In the genomic region with DNA sequence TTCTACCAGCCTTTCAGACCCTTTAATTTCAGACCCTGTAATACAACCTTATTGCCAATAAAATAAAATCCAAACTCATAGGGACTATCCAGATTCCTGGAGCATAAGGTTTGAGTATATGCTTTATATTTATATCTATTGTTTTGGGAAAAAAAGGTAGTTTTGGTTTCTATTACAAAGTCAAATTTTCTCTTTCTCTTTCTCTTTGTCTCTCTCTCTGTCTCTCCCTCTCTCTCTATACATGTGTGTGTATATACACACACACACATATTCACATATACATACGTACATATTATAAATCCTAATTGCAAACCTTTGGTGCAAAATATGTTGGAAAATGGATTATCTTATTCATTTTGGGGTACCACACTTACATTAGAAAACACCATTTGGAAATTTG, we compare ENCODE assay signal across 26 cellular contexts. TPM values are rescaled to one million over a fixed set of nuclear protein-coding genes. Genes with fewer than 3 reads are reported as not detected.
DNase-seq lines count a peak whose midpoint lies in the region; ATAC-seq, FAIRE-seq and TF ChIP-seq lines count a peak whose summit lies in the region.
"Had no signal": no experiment of that assay in that cellular context is flagged by ENCODE, and none has a peak within 500 bp of the region (broad histone marks: within the 10 kb centered on the region; RNA-seq: fewer than 3 reads in every experiment).

No MANE protein-coding gene starts in this region.

- no peak for TF ChIP-seq CTCF in GM12878 (IDR thresholded peaks at IDR 0.05 in 2 of 3, conservative IDR thresholded peaks at IDR 0.05 in 1 of 3; ENCODE audit: control insufficient read depth in 2 of 3, extremely low read depth in 1 of 3, insufficient read depth in 1 of 3, low read depth in 3 of 3, low read length in 3 of 3)

- no peak overlapping the region for H2AFZ ChIP-seq in GM12878 (ENCODE audit: control insufficient read depth, low read depth, low read length)

- intact Hi-C loops in GM12878 (cut with micrococcal nuclease; ENCODE audit: unreplicated experiment) = no loop called here

- no TSS peak for BruUV-seq in GM12878 (replicated peaks; lab: Mats Ljungman, UMichigan)

- no peaks in the 10 kb centered on the region for H3K27me3 ChIP-seq in GM12878 (replicated peaks in 1 of 2; ENCODE audit: control insufficient read depth in 2 of 2, insufficient read depth in 2 of 2, low read length in 1 of 2)
- H3K27me3 ChIP-seq: BLaER1 treated with 17β-estradiol and CSF1 and Interleukin-3, amounts not matched to agents 10 nM and 100 nM; SJSA1 had no signal

- no peaks in the 10 kb centered on the region for H3K36me3 ChIP-seq in GM12878 (ENCODE audit: control insufficient read depth in 2 of 2, insufficient read depth in 2 of 2, low read length in 1 of 2)
- H3K36me3 ChIP-seq: BLaER1 treated with 17β-estradiol and CSF1 and Interleukin-3, amounts not matched to agents 10 nM and 100 nM; HAP-1; SJSA1 had no signal

- H4K20me1 ChIP-seq in GM12878 (ENCODE audit: control insufficient read depth, insufficient read depth) = no peaks in the 10 kb centered on the region
- H4K20me1 ChIP-seq: BLaER1 treated with 17β-estradiol and CSF1 and Interleukin-3, amounts not matched to agents 10 nM and 100 nM had no signal

- no peak overlapping the region for H3K4me3 ChIP-seq in GM12878
- H3K4me3 ChIP-seq: BLaER1 treated with 17β-estradiol and CSF1 and Interleukin-3, amounts not matched to agents 10 nM and 100 nM; HAP-1; SJSA1 had no signal

- DNase-seq in GM12878 (ENCODE audit: low read depth, low spot score) = no peak
- DNase-seq in NCI-H1092 treated with DMSO at 0.1 percent for 48 hours (lab: John Stamatoyannopoulos, UW) = no peak
- no peak for DNase-seq in superior temporal gyrus (ENCODE audit: extremely low spot score)
- DNase-seq in kidney glomerular epithelial cell (lab: John Stamatoyannopoulos, UW) = no peak
- DNase-seq: AML-193; CD4-positive, alpha-beta T cell; GOT3; HFFc6; Karpas-422; NCI-H1105 treated with DMSO at 0.1 percent for 48 hours; NCI-H1694; NCI-H2029 treated with DMSO at 0.1 percent for 48 hours; NCI-H446 treated with DMSO at 0.1 percent for 48 hours; NCI-H526; Right ventricle myocardium superior; RPMI8226 had no signal

- no peaks in the 10 kb centered on the region for H3K4me1 ChIP-seq in GM12878 (ENCODE audit: control insufficient read depth, insufficient read depth, low read length)
- H3K4me1 ChIP-seq: BLaER1 treated with 17β-estradiol and CSF1 and Interleukin-3, amounts not matched to agents 10 nM and 100 nM; HAP-1; SJSA1 had no signal

- WGBS in GM12878 (ENCODE audit: insufficient coverage, insufficient replicate concordance, low lambda C conversion rate, missing lambda C conversion rate) = 84% methylated on average over 1 of the region's 1 CpG

- CTCF ChIA-PET in GM12878 (lab: Yijun Ruan, JAX) = no interaction called here

- POLR2A ChIA-PET in GM12878 (lab: Charles Lee) = no interaction called here

- TF ChIP-seq RAD21 in GM12878 (IDR thresholded peaks at IDR 0.05; ENCODE audit: insufficient read depth, low read depth, low read length) = no peak

- no peaks in the 10 kb centered on the region for H3K79me2 ChIP-seq in GM12878 (ENCODE audit: control insufficient read depth, insufficient read depth, low read length)

- TF ChIP-seq EP300 in GM12878 (IDR thresholded peaks at IDR 0.05; ENCODE audit: borderline replicate concordance in 1 of 2, control insufficient read depth in 1 of 2, low read depth in 2 of 2, low read length in 2 of 2) = no peak

- RAD21 ChIA-PET in GM12878 (lab: Charles Lee; ENCODE audit: unreplicated experiment) = no interaction called here

- no peak overlapping the region for H3K4me2 ChIP-seq in GM12878 (ENCODE audit: control insufficient read depth, insufficient read depth)
- H3K4me2 ChIP-seq: BLaER1 treated with 17β-estradiol and CSF1 and Interleukin-3, amounts not matched to agents 10 nM and 100 nM had no signal

- no peak for FAIRE-seq in GM12878 (lab: Jason Lieb, UNC)
- FAIRE-seq: A204.1, D721Med, GM19239, HepG2 had no signal

- no peak for TF ChIP-seq POLR2A in GM12878 (IDR thresholded peaks at IDR 0.05; ENCODE audit: low read depth, low read length)

- H3K27ac ChIP-seq in GM12878 (ENCODE audit: control insufficient read depth, insufficient read depth) = no peak overlapping the region
- H3K27ac ChIP-seq: BLaER1 treated with 17β-estradiol and CSF1 and Interleukin-3, amounts not matched to agents 10 nM and 100 nM; SJSA1 had no signal

- H3K9ac ChIP-seq in GM12878 (ENCODE audit: control insufficient read depth, insufficient read depth, low read length) = no peak overlapping the region
- H3K9ac ChIP-seq: BLaER1 treated with 17β-estradiol and CSF1 and Interleukin-3, amounts not matched to agents 10 nM and 100 nM had no signal

- no peaks in the 10 kb centered on the region for H3K9me3 ChIP-seq in GM12878 (replicated peaks; ENCODE audit: control insufficient read depth, insufficient read depth, low read length)
- H3K9me3 ChIP-seq: BLaER1 treated with 17β-estradiol and CSF1 and Interleukin-3, amounts not matched to agents 10 nM and 100 nM; HAP-1; SJSA1 had no signal

- in situ Hi-C loops in GM12878 (cut with MboI) = no loop called here

- peak; percentile 51 for ATAC-seq in GM19324 (IDR thresholded peaks at IDR 0.05; ENCODE audit: low FRiP score, unreplicated experiment)
- peak; percentile 72 for ATAC-seq in GM19468 (IDR thresholded peaks at IDR 0.05; ENCODE audit: extremely low read depth, unreplicated experiment)
- peak; percentile 73 for ATAC-seq in HG03342 (IDR thresholded peaks at IDR 0.05; ENCODE audit: unreplicated experiment)
- ATAC-seq in GM12878 = peak; percentile 34; the same call in 1 of the 3 replicates
- ATAC-seq: HepG2 had no signal

- SMC1A ChIA-PET in GM12878 (lab: Charles Lee; ENCODE audit: uncharacterized antibody, unreplicated experiment) = no interaction called here

TF ChIP-seq in GM12878, 131 proteins besides CTCF, POLR2A, EP300 and RAD21 (continues in another document):
- TF ChIP-seq, protein P1, sequence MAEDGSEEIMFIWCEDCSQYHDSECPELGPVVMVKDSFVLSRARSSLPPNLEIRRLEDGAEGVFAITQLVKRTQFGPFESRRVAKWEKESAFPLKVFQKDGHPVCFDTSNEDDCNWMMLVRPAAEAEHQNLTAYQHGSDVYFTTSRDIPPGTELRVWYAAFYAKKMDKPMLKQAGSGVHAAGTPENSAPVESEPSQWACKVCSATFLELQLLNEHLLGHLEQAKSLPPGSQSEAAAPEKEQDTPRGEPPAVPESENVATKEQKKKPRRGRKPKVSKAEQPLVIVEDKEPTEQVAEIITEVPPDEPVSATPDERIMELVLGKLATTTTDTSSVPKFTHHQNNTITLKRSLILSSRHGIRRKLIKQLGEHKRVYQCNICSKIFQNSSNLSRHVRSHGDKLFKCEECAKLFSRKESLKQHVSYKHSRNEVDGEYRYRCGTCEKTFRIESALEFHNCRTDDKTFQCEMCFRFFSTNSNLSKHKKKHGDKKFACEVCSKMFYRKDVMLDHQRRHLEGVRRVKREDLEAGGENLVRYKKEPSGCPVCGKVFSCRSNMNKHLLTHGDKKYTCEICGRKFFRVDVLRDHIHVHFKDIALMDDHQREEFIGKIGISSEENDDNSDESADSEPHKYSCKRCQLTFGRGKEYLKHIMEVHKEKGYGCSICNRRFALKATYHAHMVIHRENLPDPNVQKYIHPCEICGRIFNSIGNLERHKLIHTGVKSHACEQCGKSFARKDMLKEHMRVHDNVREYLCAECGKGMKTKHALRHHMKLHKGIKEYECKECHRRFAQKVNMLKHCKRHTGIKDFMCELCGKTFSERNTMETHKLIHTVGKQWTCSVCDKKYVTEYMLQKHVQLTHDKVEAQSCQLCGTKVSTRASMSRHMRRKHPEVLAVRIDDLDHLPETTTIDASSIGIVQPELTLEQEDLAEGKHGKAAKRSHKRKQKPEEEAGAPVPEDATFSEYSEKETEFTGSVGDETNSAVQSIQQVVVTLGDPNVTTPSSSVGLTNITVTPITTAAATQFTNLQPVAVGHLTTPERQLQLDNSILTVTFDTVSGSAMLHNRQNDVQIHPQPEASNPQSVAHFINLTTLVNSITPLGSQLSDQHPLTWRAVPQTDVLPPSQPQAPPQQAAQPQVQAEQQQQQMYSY (CRISPR knock-in tag; IDR thresholded peaks at IDR 0.05) = no peak

RNA-seq across cellular contexts. Expression of gene TMEM232, which starts 39.0 kb away (rescaled TPM):
- 13.8 and 16.4 TPM in 2 replicates for total RNA-seq in GM12878 (2013; cell fraction: nucleolus; rRNA removed)
- total RNA-seq in GM12878 (2014; rRNA removed) (1.2 and 2.3 TPM in 2 replicates), GM12878 (2014; rRNA removed; fragmentation: Illumina TruSeq; extraction: Trizol) (0.85 and 1.1 TPM in 2 replicates), GM12878 (2021) (0.95 and 2.0 TPM in 2 replicates)
- polyA plus RNA-seq in GM12878 (2011; ENCODE audit: low read depth) = 0.42 TPM
- polyA plus RNA-seq in GM12878 (2011; rRNA removed) (0.87 and 2.3 TPM in 2 replicates), GM12878 (2014; fragmentation: Illumina TruSeq; extraction: Trizol) (0.97 and 1.3 TPM in 2 replicates), GM12878 (2014; fragmentation: Nextera tagmentation; extraction: Ambion mirVana) (1 to 10 TPM in 1 of 2 experiments, under 1 TPM in 1; 0.29 to 1.1 TPM), GM12878 (2014; rRNA removed) (0.59 and 0.90 TPM in 2 replicates), GM12878 (2016; fragmentation: Nextera tagmentation; extraction: Ambion mirVana) (1 to 10 TPM in 1 of 2 experiments, under 1 TPM in 1; 0.69 to 1.2 TPM)
- 0.59 and 0.78 TPM in 2 replicates for polyA plus RNA-seq in GM12878 (2011; cell fraction: cytosol; rRNA removed)
- 1.4 and 1.8 TPM in 2 replicates for polyA plus RNA-seq in GM12878 (2011; cell fraction: nucleus; rRNA removed)
- polyA plus RNA-seq in GM12878 (2012) = 0.66 and 1.1 TPM in 2 replicates
- 2.0 and 2.3 TPM in 2 replicates for polyA minus RNA-seq in GM12878 (2011; rRNA and poly(A)+ RNA removed)
- 1.2 TPM in 1 of 2 replicates, not detected in the other for polyA minus RNA-seq in GM12878 (2011; cell fraction: cytosol; rRNA and poly(A)+ RNA removed)
- 5.7 and 7.3 TPM in 2 replicates for polyA minus RNA-seq in GM12878 (2011; cell fraction: nucleus; rRNA and poly(A)+ RNA removed)

RNA-seq across cellular contexts. Expression of gene SLC25A46, which starts 51.3 kb away (rescaled TPM):
- total RNA-seq in GM12878 (2013; cell fraction: nucleolus; rRNA removed) = 92.5 and 96.6 TPM in 2 replicates
- total RNA-seq in GM12878 (2014; rRNA removed) = 77.0 and 89.3 TPM in 2 replicates
- 76.7 and 79.3 TPM in 2 replicates for total RNA-seq in GM12878 (2014; rRNA removed; fragmentation: Illumina TruSeq; extraction: Trizol)
- total RNA-seq in GM12878 (2021) = 66.6 and 68.7 TPM in 2 replicates
- 22.6 TPM for polyA plus RNA-seq in GM12878 (2011; ENCODE audit: low read depth)
- 59.8 and 91.5 TPM in 2 replicates for polyA plus RNA-seq in GM12878 (2011; rRNA removed)
- 24.8 and 26.7 TPM in 2 replicates for polyA plus RNA-seq in GM12878 (2011; cell fraction: cytosol; rRNA removed)
- 31.1 and 32.8 TPM in 2 replicates for polyA plus RNA-seq in GM12878 (2011; cell fraction: nucleus; rRNA removed)
- 42.1 and 43.4 TPM in 2 replicates for polyA plus RNA-seq in GM12878 (2012)
- polyA plus RNA-seq in GM12878 (2014; fragmentation: Illumina TruSeq; extraction: Trizol) = 69.9 and 78.7 TPM in 2 replicates
- 10 to 100 TPM; 18.0 to 31.0 TPM for polyA plus RNA-seq in GM12878 (2014; fragmentation: Nextera tagmentation; extraction: Ambion mirVana)
- polyA plus RNA-seq in GM12878 (2014; rRNA removed) = 46.3 and 50.5 TPM in 2 replicates
- 10 to 100 TPM; 86.7 to 89.6 TPM for polyA plus RNA-seq in GM12878 (2016; fragmentation: Nextera tagmentation; extraction: Ambion mirVana)
- 40.5 and 75.5 TPM in 2 replicates for polyA minus RNA-seq in GM12878 (2011; rRNA and poly(A)+ RNA removed)
- 22.7 and 26.2 TPM in 2 replicates for polyA minus RNA-seq in GM12878 (2011; cell fraction: cytosol; rRNA and poly(A)+ RNA removed)
- polyA minus RNA-seq in GM12878 (2011; cell fraction: nucleus; rRNA and poly(A)+ RNA removed) = 23.2 and 36.7 TPM in 2 replicates
